Comparison of ENCODE assay signal across 20 cellular contexts in genomic region chr7:886626-887487, GRCh38. TPM values are rescaled to one million over a fixed set of nuclear protein-coding genes. Genes with fewer than 3 reads are reported as not detected.
DNase-seq lines count a peak whose midpoint lies in the region; ATAC-seq and TF ChIP-seq lines count a peak whose summit lies in the region.
"Had no signal": no experiment of that assay in that cellular context is flagged by ENCODE, and none has a peak within 500 bp of the region (broad histone marks: within the 10 kb centered on the region; RNA-seq: fewer than 3 reads in every experiment).

No MANE protein-coding gene starts in this region.

- 93% methylated on average over 5 of the region's 40 CpGs for WGBS in right lobe of liver (ENCODE audit: insufficient coverage, low coverage, low lambda C conversion rate, missing lambda C conversion rate)

- CTCF ChIA-PET in WTC11 (lab: Charles Lee) (interaction anchor here (0.5 kb wide), 1 partner anchor 23 kb away, joined by 3 read pairs; no protein-coding TSS in a partner anchor), Caco-2 (lab: Charles Lee) (no interaction called here)

- no peak overlapping the region for H3K4me3 ChIP-seq in right lobe of liver
- H3K4me3 ChIP-seq in Caco-2 (ENCODE audit: low read depth, low read length): no peak overlapping the region
- H3K4me3 ChIP-seq in MG63: no peak overlapping the region

- H3K9me3 ChIP-seq in right lobe of liver (no peaks in the 10 kb centered on the region), Caco-2 (no peaks in the 10 kb centered on the region), MG63 (no peaks in the 10 kb centered on the region)

- no TSS peak for BruUV-seq in Caco-2 (replicated peaks; lab: Mats Ljungman, UMichigan)

- POLR2A ChIA-PET in WTC11 (lab: Charles Lee) (no interaction called here), Caco-2 (lab: Charles Lee) (no interaction called here)

- H3K36me3 Mint-ChIP-seq in WTC11 (peaks cover 26% of the 10 kb centered on the region), glutamatergic neuron (ENCODE audit: unreplicated experiment) (peaks cover 2% of the 10 kb centered on the region), Caco-2 (ENCODE audit: insufficient read depth, unreplicated experiment) (peaks cover 62% of the 10 kb centered on the region)

- TF ChIP-seq CTCF in WTC11 (IDR thresholded peaks at IDR 0.05): no peak
- no peak for TF ChIP-seq CTCF in glutamatergic neuron (IDR thresholded peaks at IDR 0.05; ENCODE audit: partially characterized antibody, unreplicated experiment)
- TF ChIP-seq CTCF in right lobe of liver (IDR thresholded peaks at IDR 0.05): no peak
- no peak for TF ChIP-seq CTCF in Caco-2 (IDR thresholded peaks at IDR 0.05; ENCODE audit: insufficient read depth in 1 of 2, low read depth in 1 of 2, low read length in 1 of 2, severe bottlenecking in 1 of 2, unreplicated experiment in 1 of 2)

- peaks cover 0 to 43% (median 21%) of the 10 kb centered on the region in 4 donors for H3K36me3 ChIP-seq in right lobe of liver
- H3K36me3 ChIP-seq in Caco-2 (ENCODE audit: control insufficient read depth, insufficient read depth, low read length): peaks cover 3% of the 10 kb centered on the region
- peaks cover 7% of the 10 kb centered on the region; the same call in 1 of the 2 replicates for H3K36me3 ChIP-seq in MG63

- 0 out of 2 replicates have a peak, but pooled peaks cover 4% of the 10 kb centered on the region for H3K4me1 Mint-ChIP-seq in WTC11
- peaks cover 16% of the 10 kb centered on the region for H3K4me1 Mint-ChIP-seq in glutamatergic neuron (ENCODE audit: low read depth, unreplicated experiment)
- no peaks in the 10 kb centered on the region for H3K4me1 Mint-ChIP-seq in Caco-2 (ENCODE audit: low read depth, unreplicated experiment)
- H3K4me1 Mint-ChIP-seq: activated naive CD8-positive, alpha-beta T cell treated with anti-CD3 and anti-CD28 coated beads, Interleukin-2, amount 10 ng/mL, durations not matched to agents 7 days and 5 days had no signal

- no peak for TF ChIP-seq POLR2A in right lobe of liver (IDR thresholded peaks at IDR 0.05)

- no peaks in the 10 kb centered on the region for H3K27me3 ChIP-seq in right lobe of liver
- no peaks in the 10 kb centered on the region for H3K27me3 ChIP-seq in Caco-2 (replicated peaks; ENCODE audit: control insufficient read depth, insufficient read depth, low read length)
- H3K27me3 ChIP-seq in MG63: no peaks in the 10 kb centered on the region

- DNase-seq in WTC11 (ENCODE audit: low spot score): no peak
- DNase-seq in glutamatergic neuron: peak; percentile 11
- peak in 2 of 3 donors; percentile 47 to 94 for DNase-seq in right lobe of liver
- DNase-seq in dedifferentiated amniotic fluid mesenchymal stem cell (ENCODE audit: extremely low spot score): no peak
- no peak for DNase-seq in Caco-2
- no peak for DNase-seq in activated gamma-delta T cell treated with Interleukin-2 at 50 U/mL for 16 hours
- no peak for DNase-seq in MG63
- DNase-seq: activated CD4-positive, alpha-beta T cell treated with anti-CD3 and anti-CD28 coated beads for 1 hour; activated naive CD8-positive, alpha-beta T cell treated with anti-CD3 and anti-CD28 coated beads, Interleukin-2, amount 10 ng/mL, durations not matched to agents 7 days and 5 days; COR-L47; midbrain; NCI-H2107; NCI-H524 treated with DMSO at 0.1 percent for 48 hours; RPMI8226; stimulated activated CD8-positive, alpha-beta memory T cell treated with anti-CD3 and anti-CD28 coated beads, Interleukin-4, amount 100 ng/mL, for 48 hours had no signal

- no peaks in the 10 kb centered on the region for H3K9me3 Mint-ChIP-seq in WTC11
- peaks cover 18% of the 10 kb centered on the region for H3K9me3 Mint-ChIP-seq in glutamatergic neuron (ENCODE audit: unreplicated experiment)
- no peaks in the 10 kb centered on the region for H3K9me3 Mint-ChIP-seq in Caco-2 (ENCODE audit: unreplicated experiment)
- H3K9me3 Mint-ChIP-seq: activated naive CD8-positive, alpha-beta T cell treated with anti-CD3 and anti-CD28 coated beads, Interleukin-2, amount 10 ng/mL, durations not matched to agents 7 days and 5 days; brain; neural crest cell had no signal

- ATAC-seq in WTC11: no peak
- peak in 3 of 4 donors; percentile 12 to 52 (median 49) for ATAC-seq in right lobe of liver

- intact Hi-C loops in right lobe of liver (cut with DNase I) (loop anchor here in 1 of 2 donors (10.0 kb wide), 1 partner anchor 562 kb away; no protein-coding TSS in a partner anchor), Caco-2 (cut with micrococcal nuclease; ENCODE audit: unreplicated experiment) (no loop called here)

- H3K27ac Mint-ChIP-seq in WTC11: 0 out of 2 replicates have a peak overlapping the region, but pooled peaks have one; percentile 57
- peak overlapping the region; percentile 59 for H3K27ac Mint-ChIP-seq in glutamatergic neuron (ENCODE audit: unreplicated experiment)
- H3K27ac Mint-ChIP-seq in Caco-2 (ENCODE audit: unreplicated experiment): no peak overlapping the region
- H3K27ac Mint-ChIP-seq: brain; dendritic cell treated with granulocyte-macrophage colony-stimulating factor and Interleukin-4, amounts not matched to agents 40 ng/mL and 50 ng/mL, for 4 days; progenitor cell of endocrine pancreas had no signal

- H3K4me1 ChIP-seq in right lobe of liver (peaks cover 0 to 59% (median 13%) of the 10 kb centered on the region in 4 donors), Caco-2 (no peaks in the 10 kb centered on the region)

- H3K27me3 Mint-ChIP-seq in WTC11 (ENCODE audit: low read depth): no peaks in the 10 kb centered on the region
- peaks cover 15% of the 10 kb centered on the region for H3K27me3 Mint-ChIP-seq in glutamatergic neuron (ENCODE audit: unreplicated experiment)
- H3K27me3 Mint-ChIP-seq in Caco-2 (ENCODE audit: insufficient read depth, unreplicated experiment): no peaks in the 10 kb centered on the region
- H3K27me3 Mint-ChIP-seq: activated naive CD8-positive, alpha-beta T cell treated with anti-CD3 and anti-CD28 coated beads, Interleukin-2, amount 10 ng/mL, durations not matched to agents 7 days and 5 days; brain; dendritic cell treated with granulocyte-macrophage colony-stimulating factor and Interleukin-4, amounts not matched to agents 40 ng/mL and 50 ng/mL, for 4 days; progenitor cell of endocrine pancreas had no signal

- H3K27ac ChIP-seq in right lobe of liver (peak overlapping the region in 1 of 3 donors; percentile 78), temporal lobe (ENCODE audit: low read depth, low read length) (peak overlapping the region; percentile 67)

- H3K4me3 Mint-ChIP-seq in WTC11 (no peak overlapping the region), glutamatergic neuron (ENCODE audit: unreplicated experiment) (no peak overlapping the region), Caco-2 (ENCODE audit: unreplicated experiment) (no peak overlapping the region)
- H3K4me3 Mint-ChIP-seq: activated naive CD8-positive, alpha-beta T cell treated with anti-CD3 and anti-CD28 coated beads, Interleukin-2, amount 10 ng/mL, durations not matched to agents 7 days and 5 days; brain; dendritic cell treated with granulocyte-macrophage colony-stimulating factor and Interleukin-4, amounts not matched to agents 40 ng/mL and 50 ng/mL, for 4 days; neural crest cell had no signal

TF ChIP-seq in WTC11, 78 proteins besides CTCF, POLR2A, EP300 and RAD21 (continues in another document):
- TF ChIP-seq TCF7 (CRISPR knock-in tag; IDR thresholded peaks at IDR 0.05; ENCODE audit: low read depth) (no peak), STAT6 (CRISPR knock-in tag; conservative IDR thresholded peaks at IDR 0.05; ENCODE audit: low read depth) (no peak), ATF3 (CRISPR knock-in tag; conservative IDR thresholded peaks at IDR 0.05) (no peak), NFYB (CRISPR knock-in tag; conservative IDR thresholded peaks at IDR 0.05; ENCODE audit: low read depth) (no peak), NFATC4 (CRISPR knock-in tag; IDR thresholded peaks at IDR 0.05) (no peak)

RNA-seq across cellular contexts. Expression of gene GET4, which starts 10.5 kb away (rescaled TPM):
- total RNA-seq in WTC11 (2021) (73.0 to 82.0 TPM (median 73.4 TPM) in 3 replicates), glutamatergic neuron (ENCODE audit: unreplicated experiment) (70.2 TPM), right lobe of liver (10 to 100 TPM; 15.6 to 38.3 (median 28.3) TPM), temporal lobe (17.7 TPM), Caco-2 (2022) (124 and 130 TPM in 2 replicates)
- total RNA-seq in MG63 (2014; rRNA removed; shearing (Covaris generic); ENCODE audit: low replicate concordance): 58.2 and 58.9 TPM in 2 replicates

RNA-seq across cellular contexts. Expression of gene SUN1, which starts 54.6 kb away (rescaled TPM):
- total RNA-seq in WTC11 (2021): 149 to 158 TPM (median 156 TPM) in 3 replicates
- total RNA-seq in glutamatergic neuron (ENCODE audit: unreplicated experiment): 879 TPM
- 10 to 100 TPM; 33.4 to 54.0 (median 48.7) TPM for total RNA-seq in right lobe of liver
- total RNA-seq in temporal lobe: 97.9 TPM
- 141 and 146 TPM in 2 replicates for total RNA-seq in Caco-2 (2022)
- total RNA-seq in MG63 (2014; rRNA removed; shearing (Covaris generic); ENCODE audit: low replicate concordance): 109 and 157 TPM in 2 replicates

Comparison
In these comparisons a context has a peak if more than half of its experiments do, and no peak if none do; other contexts are left out.
1. DNase-seq: peak in glutamatergic neuron (single experiment) and right lobe of liver (2 of 3); none in WTC11 (single experiment), dedifferentiated amniotic fluid mesenchymal stem cell (single experiment), Caco-2 (0 of 2), activated gamma-delta T cell treated with Interleukin-2 at 50 U/mL for 16 hours (single experiment) and MG63 (single experiment).